8 cellular contexts compared by ENCODE assay signal in genomic region chr19:15835565-15836344, GRCh38. TPM values are rescaled to one million over a fixed set of nuclear protein-coding genes. Genes with fewer than 3 reads are reported as not detected.
A peak's percentile ranks its signal among the peaks of the same experiment; 100 is the strongest.
DNase-seq lines count a peak whose midpoint lies in the region; ATAC-seq and TF ChIP-seq lines count a peak whose summit lies in the region.
"Not testable (repeated sequence)": the region's sequence is repeated elsewhere in the genome, so short reads cannot be mapped to it uniquely, and the experiment has no call there.

No MANE protein-coding gene starts in this region.

- peak overlapping the region; percentile 99 for H3K27ac Mint-ChIP-seq in WTC11

- not testable (repeated sequence) for H3K27me3 ChIP-seq in endocrine pancreas (ENCODE audit: control insufficient read depth, insufficient read depth, low read length); liver (ENCODE audit: control insufficient read depth in 4 of 4, insufficient read depth in 4 of 4, low read length in 3 of 4); testis

- ATAC-seq in WTC11: not testable (repeated sequence)

- H3K4me1 Mint-ChIP-seq in WTC11: peaks cover 21% of the 10 kb centered on the region

- peak overlapping the region; percentile 90 to 100 for H3K27ac ChIP-seq in liver (ENCODE audit: low read depth in 1 of 2, low read length in 2 of 2)
- H3K27ac ChIP-seq in skin epidermis: peak overlapping the region in 20 of 21 experiments; percentile 95 to 100 (median 98)
- peak overlapping the region; percentile 100 for H3K27ac ChIP-seq in testis

- not testable (repeated sequence) for H3K9me3 ChIP-seq in endocrine pancreas (ENCODE audit: control insufficient read depth, low read length); liver (ENCODE audit: control insufficient read depth in 4 of 4, low read length in 3 of 4); testis

- DNase-seq in DMS153 (lab: John Stamatoyannopoulos, UW) (peak; percentile 16), NB4 (ENCODE audit: low read depth) (peak; percentile 38), activated gamma-delta T cell treated with Interleukin-2 at 50 U/mL for 16 hours (peak; percentile 65), testis (peak; percentile 21)
- DNase-seq in WTC11 (ENCODE audit: low spot score): not testable (repeated sequence)

- not testable (repeated sequence) for TF ChIP-seq CTCF in NB4 (IDR thresholded peaks at IDR 0.05; ENCODE audit: low read depth, low read length); WTC11 (IDR thresholded peaks at IDR 0.05); liver (IDR thresholded peaks at IDR 0.05; ENCODE audit: low read depth, low read length, missing input control); testis (IDR thresholded peaks at IDR 0.05)

- H3K27me3 Mint-ChIP-seq in WTC11 (ENCODE audit: low read depth): peaks cover 12% of the 10 kb centered on the region

- peak overlapping the region; percentile 93 for H3K9ac ChIP-seq in endocrine pancreas (ENCODE audit: control insufficient read depth, insufficient read depth, low read length)
- H3K9ac ChIP-seq in liver (ENCODE audit: low read depth in 1 of 2, low read length in 2 of 2): peak overlapping the region; percentile 44 to 99

- peaks cover 26% of the 10 kb centered on the region for H3K9me3 Mint-ChIP-seq in WTC11

- not testable (repeated sequence) for H3K4me1 ChIP-seq in endocrine pancreas (ENCODE audit: control insufficient read depth, insufficient read depth, low read length); testis
- peaks cover 0 to 10% (median 6%) of the 10 kb centered on the region in 4 donors for H3K4me1 ChIP-seq in liver (ENCODE audit: control insufficient read depth in 4 of 4, insufficient read depth in 4 of 4, low read length in 3 of 4)

- not testable (repeated sequence) for TF ChIP-seq POLR2A in NB4 (IDR thresholded peaks at IDR 0.05; ENCODE audit: extremely low read depth, insufficient read length); testis (IDR thresholded peaks at IDR 0.05)

- peaks cover 14% of the 10 kb centered on the region for H3K36me3 Mint-ChIP-seq in WTC11

- CTCF ChIA-PET in WTC11 (lab: Charles Lee): not testable (repeated sequence)

- H3K4me3 Mint-ChIP-seq in WTC11: peak overlapping the region; percentile 83

- intact Hi-C loops in testis (cut with DNase I; ENCODE audit: low total_unique reads): not testable (repeated sequence)

- H3K36me3 ChIP-seq in endocrine pancreas (ENCODE audit: control insufficient read depth, insufficient read depth, low read length); liver (ENCODE audit: control insufficient read depth in 4 of 4, insufficient read depth in 3 of 4, low read depth in 1 of 4, low read length in 3 of 4); testis (ENCODE audit: low read depth, missing control alignments): not testable (repeated sequence)

- not testable (repeated sequence) for TF ChIP-seq RAD21 in liver (IDR thresholded peaks at IDR 0.05)

- H3K4me3 ChIP-seq in NB4 (ENCODE audit: low read depth, low read length): peak overlapping the region; percentile 75
- H3K4me3 ChIP-seq in endocrine pancreas (ENCODE audit: control insufficient read depth, insufficient read depth, low read length): peak overlapping the region; percentile 60
- H3K4me3 ChIP-seq in liver (ENCODE audit: low read depth in 1 of 3, low read length in 3 of 3): peak overlapping the region; percentile 65 to 88 (median 79)
- H3K4me3 ChIP-seq in skin epidermis: peak overlapping the region; percentile 56 to 91 (median 68)
- peak overlapping the region; percentile 74 to 97 for H3K4me3 ChIP-seq in testis

- 48% methylated on average over 12 of the region's 12 CpGs for WGBS in liver
- WGBS in testis, 2 donors: 25 to 34% methylated on average over 12 of the region's 12 CpGs

- POLR2A ChIA-PET in WTC11 (lab: Charles Lee): interaction anchor here (1.2 kb wide), 1 partner anchor 34 kb away, joined by 3 read pairs; no protein-coding TSS in a partner anchor

RNA-seq across cellular contexts. Expression of gene OR10H1, which starts 20.3 kb away (rescaled TPM):
- total RNA-seq in WTC11 (2021): not detected in 3 replicates
- total RNA-seq in liver: under 1 TPM in 1 of 2 donors, not detected in 1; under 0.01 TPM
- not detected for polyA plus RNA-seq in liver
- under 1 TPM; 0.25 to 0.39 TPM for total RNA-seq in testis
- 0.20 TPM for polyA plus RNA-seq in testis (ENCODE audit: insufficient read depth, low read depth, low replicate concordance)

RNA-seq across cellular contexts. Expression of gene OR10H5, which starts 48.3 kb away (rescaled TPM):
- total RNA-seq in WTC11 (2021): not detected in 3 replicates
- total RNA-seq in liver: not detected
- polyA plus RNA-seq in liver: not detected
- under 1 TPM; 0.06 to 0.16 TPM for total RNA-seq in testis
- polyA plus RNA-seq in testis (ENCODE audit: insufficient read depth, low read depth, low replicate concordance): 0.11 TPM
